ENCODE assay signal across 29 cellular contexts in the genomic region with DNA sequence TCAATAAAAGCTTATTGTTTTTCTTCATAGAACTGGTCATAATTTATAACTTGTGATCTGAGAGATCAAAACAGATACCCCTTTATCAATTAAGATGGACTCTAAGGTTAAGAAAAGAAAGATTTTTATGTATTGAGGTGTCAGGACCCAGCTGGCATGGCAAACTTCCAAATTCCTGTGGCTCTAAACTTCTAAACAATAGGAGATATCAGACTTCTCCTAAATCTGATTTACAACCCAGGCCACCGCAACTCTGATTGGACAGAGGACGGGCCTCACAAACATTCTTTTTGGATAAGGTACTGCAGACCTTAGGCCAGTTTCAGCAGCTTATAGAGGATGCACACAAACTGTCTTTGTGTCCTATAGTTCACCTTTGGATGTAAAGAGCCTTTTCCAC.
"Had no signal": no experiment of that assay in that cellular context is flagged by ENCODE, and none has a peak within 500 bp of the region (broad histone marks: within the 10 kb centered on the region; RNA-seq: fewer than 3 reads in every experiment).

No MANE protein-coding gene starts in this region.

- DNase-seq: activated CD4-positive, alpha-beta memory T cell treated with anti-CD3 and anti-CD28 coated beads for 36 hours; activated CD4-positive, alpha-beta T cell treated with anti-CD3 and anti-CD28 coated beads for 36 hours; activated CD4-positive, alpha-beta T cell treated with anti-CD3 and anti-CD28 coated beads, Interleukin-2, amount 10 ng/mL, durations not matched to agents 24 days and 14 days; activated CD4-positive, CD25-positive, alpha-beta regulatory T cell; activated CD4-positive, CD25-positive, alpha-beta regulatory T cell treated with anti-CD3 and anti-CD28 coated beads, Interleukin-2, amount 50 U/mL, for 72 hours; activated CD8-positive, alpha-beta memory T cell treated with anti-CD3 and anti-CD28 coated beads, Interleukin-2, amount 10 ng/mL, durations not matched to agents 7 days and 5 days; activated CD8-positive, alpha-beta memory T cell treated with anti-CD3 and anti-CD28 coated beads, Interleukin-2, amount 50 U/mL, for 4 hours; activated CD8-positive, alpha-beta T cell treated with anti-CD3 and anti-CD28 coated beads, Interleukin-2, amount 10 ng/mL, durations not matched to agents 7 days and 5 days; activated effector memory CD4-positive, alpha-beta T cell treated with anti-CD3 and anti-CD28 coated beads, Interleukin-2, amount 50 U/mL, for 16 hours; activated naive CD4-positive, alpha-beta T cell treated with anti-CD3 and anti-CD28 coated beads, Interleukin-2, amount 50 U/mL, for 16 hours; activated T-cell treated with anti-CD3 and anti-CD28 coated beads, Interleukin-2, amount 50 U/mL, for 1 hour; activated T-cell treated with anti-CD3 and anti-CD28 coated beads, Interleukin-2, amount 50 U/mL, for 48 hours; adrenal gland; amygdala; aorta; body of pancreas; caudate nucleus; cortex of kidney; effector CD8-positive, alpha-beta T cell; esophagus squamous epithelium; foreskin melanocyte; head of caudate nucleus; T-helper 2 cell had no signal

- H3K4me1 ChIP-seq: body of pancreas, esophagus squamous epithelium, gastroesophageal sphincter had no signal

- H3K4me3 ChIP-seq: adrenal gland, body of pancreas, esophagus squamous epithelium, gastroesophageal sphincter had no signal

- H3K36me3 ChIP-seq: adrenal gland, esophagus squamous epithelium, gastroesophageal sphincter had no signal

- H3K27ac ChIP-seq: adrenal gland, body of pancreas, epithelial cell of prostate, esophagus squamous epithelium, gastroesophageal sphincter had no signal

- H3K4me3 Mint-ChIP-seq: activated CD4-positive, alpha-beta memory T cell treated with anti-CD3 and anti-CD28 coated beads for 36 hours; activated CD4-positive, alpha-beta T cell treated with anti-CD3 and anti-CD28 coated beads for 36 hours; activated CD4-positive, alpha-beta T cell treated with anti-CD3 and anti-CD28 coated beads, Interleukin-2, amount 10 ng/mL, durations not matched to agents 24 days and 14 days; activated CD8-positive, alpha-beta memory T cell treated with anti-CD3 and anti-CD28 coated beads, Interleukin-2, amount 10 ng/mL, durations not matched to agents 7 days and 5 days; activated CD8-positive, alpha-beta T cell treated with anti-CD3 and anti-CD28 coated beads, Interleukin-2, amount 10 ng/mL, durations not matched to agents 7 days and 5 days; activated naive CD8-positive, alpha-beta T cell; activated T-helper 1 cell treated with anti-CD3 and anti-CD28 coated beads, Interleukin-12 subunit alpha, Interleukin-12 subunit beta, Interleukin-2, Interleukin-4 antibody, amounts not matched to agents 30 ng/mL and 10 ng/mL and 1 ng/mL, durations not matched to agents 14 hours and 24 hours and 36 hours had no signal

- H3K27me3 Mint-ChIP-seq: activated CD4-positive, alpha-beta memory T cell treated with anti-CD3 and anti-CD28 coated beads for 36 hours; activated CD4-positive, alpha-beta T cell treated with anti-CD3 and anti-CD28 coated beads for 36 hours; activated CD4-positive, alpha-beta T cell treated with anti-CD3 and anti-CD28 coated beads, Interleukin-2, amount 10 ng/mL, durations not matched to agents 24 days and 14 days; activated naive CD8-positive, alpha-beta T cell had no signal

- H3K27me3 ChIP-seq: adrenal gland, body of pancreas, esophagus squamous epithelium, gastroesophageal sphincter had no signal

- H3K27ac Mint-ChIP-seq: activated CD4-positive, alpha-beta memory T cell treated with anti-CD3 and anti-CD28 coated beads for 36 hours; activated CD4-positive, alpha-beta T cell treated with anti-CD3 and anti-CD28 coated beads for 36 hours; activated CD4-positive, alpha-beta T cell treated with anti-CD3 and anti-CD28 coated beads, Interleukin-2, amount 10 ng/mL, durations not matched to agents 24 days and 14 days; activated CD8-positive, alpha-beta memory T cell treated with anti-CD3 and anti-CD28 coated beads, Interleukin-2, amount 10 ng/mL, durations not matched to agents 7 days and 5 days; activated CD8-positive, alpha-beta T cell treated with anti-CD3 and anti-CD28 coated beads, Interleukin-2, amount 10 ng/mL, durations not matched to agents 7 days and 5 days; activated naive CD8-positive, alpha-beta T cell; activated T-helper 1 cell treated with anti-CD3 and anti-CD28 coated beads, Interleukin-12 subunit alpha, Interleukin-12 subunit beta, Interleukin-2, Interleukin-4 antibody, amounts not matched to agents 30 ng/mL and 10 ng/mL and 1 ng/mL, durations not matched to agents 14 hours and 24 hours and 36 hours; activated T-helper 2 cell treated with anti-CD3 and anti-CD28 coated beads, Interferon-gamma antibody, Interleukin-2, Interleukin-4, amounts not matched to agents 10 μg/mL and 5 μg/mL and 100 μg/mL, durations not matched to agents 14 hours and 24 hours and 36 hours had no signal

- FAIRE-seq: colon had no signal
